In the genomic region with DNA sequence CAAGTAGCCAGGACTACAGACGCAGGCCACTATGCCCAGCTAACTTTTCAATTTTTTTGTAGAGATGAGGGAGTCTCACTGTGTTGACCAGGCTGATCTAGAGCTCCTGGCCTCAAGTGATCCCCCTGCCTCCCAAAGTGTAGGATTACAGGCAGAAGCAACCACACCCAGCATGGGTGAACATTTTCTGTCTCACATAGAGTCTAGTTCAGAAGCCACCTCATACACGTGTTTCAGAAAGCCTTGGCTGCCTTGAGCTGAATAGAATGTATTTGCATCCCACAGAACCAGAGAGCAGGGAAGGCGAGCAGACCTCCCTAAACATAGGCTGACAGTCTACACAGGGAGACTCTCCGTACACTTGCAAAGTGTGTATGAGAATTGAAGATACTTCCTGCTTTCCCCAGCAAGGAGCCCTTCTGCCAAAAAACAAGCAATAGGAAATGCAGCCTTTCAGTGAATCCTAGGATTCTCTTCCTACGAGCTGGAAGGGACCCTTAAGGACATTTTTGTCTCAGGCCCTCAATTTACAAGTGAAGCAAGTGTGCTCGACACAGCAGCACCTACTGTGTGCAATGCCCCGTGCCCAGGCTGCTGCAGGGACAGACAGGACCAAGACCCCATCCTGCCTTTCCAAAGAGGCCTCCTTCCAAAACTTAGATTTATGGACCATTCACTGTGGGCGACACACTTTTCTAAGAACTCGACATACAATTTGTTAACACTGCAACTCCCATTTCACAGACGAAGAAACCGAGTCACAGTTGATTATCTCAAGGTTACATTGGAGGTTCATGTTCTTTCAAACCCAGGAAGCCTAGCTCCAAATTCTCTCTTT, we compare ENCODE assay signal across 12 cellular contexts. TPM values are rescaled to one million over a fixed set of nuclear protein-coding genes. Genes with fewer than 3 reads are reported as not detected.
DNase-seq lines count a peak whose midpoint lies in the region; TF ChIP-seq lines count a peak whose summit lies in the region.
"Had no signal": no experiment of that assay in that cellular context is flagged by ENCODE, and none has a peak within 500 bp of the region (broad histone marks: within the 10 kb centered on the region; RNA-seq: fewer than 3 reads in every experiment).

No MANE protein-coding gene starts in this region.

- peak overlapping the region in 1 of 2 experiments; percentile 40 for H3K4ac ChIP-seq in mesenchymal stem cell (ENCODE audit: low read depth in 1 of 2, low read length in 2 of 2)

- H3K27me3 ChIP-seq in mesenchymal stem cell (ENCODE audit: control insufficient read depth in 1 of 2, insufficient read depth in 1 of 2, low read length in 2 of 2) (no peaks in the 10 kb centered on the region), SJCRH30 (no peaks in the 10 kb centered on the region), Peyer's patch (no peaks in the 10 kb centered on the region)

- H2BK15ac ChIP-seq in mesenchymal stem cell (ENCODE audit: low read depth, poor library complexity, severe bottlenecking), result peak overlapping the region; percentile 34

- peaks cover 35% of the 10 kb centered on the region for H3K4me1 ChIP-seq in mesenchymal stem cell (ENCODE audit: control insufficient read depth, insufficient read depth, low read depth, low read length)
- H3K4me1 ChIP-seq in SJCRH30, result peaks cover 20% of the 10 kb centered on the region
- H3K4me1 ChIP-seq in Peyer's patch, result peaks cover 0 to 8% (median 0%) of the 10 kb centered on the region in 4 donors

- H3K36me3 Mint-ChIP-seq in chondrocyte (ENCODE audit: low read depth) (peaks cover 8% of the 10 kb centered on the region), type B pancreatic cell (peaks cover 4% of the 10 kb centered on the region)

- peak overlapping the region; percentile 40 for H4K91ac ChIP-seq in mesenchymal stem cell (ENCODE audit: low read length)

- H3K9me3 ChIP-seq in mesenchymal stem cell (ENCODE audit: control insufficient read depth, low read length) (no peaks in the 10 kb centered on the region), SJCRH30 (replicated peaks) (no peaks in the 10 kb centered on the region), Peyer's patch (no peaks in the 10 kb centered on the region)

- H3K4me3 ChIP-seq in mesenchymal stem cell (ENCODE audit: insufficient read depth in 1 of 2, low read depth in 1 of 2, low read length in 2 of 2) (no peak overlapping the region), SJCRH30 (no peak overlapping the region), Peyer's patch (no peak overlapping the region)

- H3K36me3 ChIP-seq in mesenchymal stem cell (ENCODE audit: control insufficient read depth in 1 of 2, insufficient read depth in 2 of 2, low read depth in 1 of 2, low read length in 2 of 2) (peaks cover 0 to 5% of the 10 kb centered on the region in 2 experiments), SJCRH30 (no peaks in the 10 kb centered on the region), Peyer's patch (no peaks in the 10 kb centered on the region)

- no peak overlapping the region for H3K23ac ChIP-seq in mesenchymal stem cell (ENCODE audit: low read length in 2 of 2)

- H3K9ac ChIP-seq in mesenchymal stem cell (ENCODE audit: low read length), result no peak overlapping the region

- H3K9me3 Mint-ChIP-seq in chondrocyte (ENCODE audit: low read depth), result no peaks in the 10 kb centered on the region
- H3K9me3 Mint-ChIP-seq in type B pancreatic cell, result no peaks in the 10 kb centered on the region
- H3K9me3 Mint-ChIP-seq: activated T-helper 17 cell treated with anti-CD3 and anti-CD28 coated beads, Interleukin-2, amount 50 U/mL, for 72 hours; T-helper 1 cell treated with Interleukin-12 subunit alpha and Interleukin-12 subunit beta and Interleukin-4 antibody, amounts not matched to agents 30 μg/mL and 1 μg/mL, for 36 hours had no signal

- H3K4me2 ChIP-seq in mesenchymal stem cell (ENCODE audit: low read length, poor library complexity, severe bottlenecking), result no peak overlapping the region

- 84% methylated on average over 11 of the region's 11 CpGs for WGBS in mesenchymal stem cell

- no peak overlapping the region for H2AFZ ChIP-seq in mesenchymal stem cell (ENCODE audit: low read depth, low read length)

- peaks cover 22% of the 10 kb centered on the region for H3K79me1 ChIP-seq in mesenchymal stem cell (replicated peaks; ENCODE audit: low read length, poor library complexity, severe bottlenecking)

- peak overlapping the region; percentile 83 for H3K27ac Mint-ChIP-seq in chondrocyte (ENCODE audit: unreplicated experiment)
- no peak overlapping the region for H3K27ac Mint-ChIP-seq in type B pancreatic cell
- H3K27ac Mint-ChIP-seq: activated T-helper 17 cell treated with anti-CD3 and anti-CD28 coated beads, Interleukin-2, amount 50 U/mL, for 72 hours; T-helper 1 cell treated with Interleukin-12 subunit alpha and Interleukin-12 subunit beta and Interleukin-4 antibody, amounts not matched to agents 30 μg/mL and 1 μg/mL, for 36 hours had no signal

- H3K4me3 Mint-ChIP-seq in chondrocyte (ENCODE audit: unreplicated experiment), result peak overlapping the region; percentile 37
- no peak overlapping the region for H3K4me3 Mint-ChIP-seq in type B pancreatic cell
- H3K4me3 Mint-ChIP-seq: activated T-helper 17 cell treated with anti-CD3 and anti-CD28 coated beads, Interleukin-2, amount 50 U/mL, for 72 hours; T-helper 1 cell treated with Interleukin-12 subunit alpha and Interleukin-12 subunit beta and Interleukin-4 antibody, amounts not matched to agents 30 μg/mL and 1 μg/mL, for 36 hours had no signal

- no peak overlapping the region for H2BK5ac ChIP-seq in mesenchymal stem cell (ENCODE audit: low read depth, low read length, poor library complexity, severe bottlenecking)

- no peak for TF ChIP-seq POLR2A in Peyer's patch (IDR thresholded peaks at IDR 0.05)

- H3K27ac ChIP-seq in mesenchymal stem cell (ENCODE audit: low read length, poor library complexity, severe bottlenecking) (peak overlapping the region; percentile 21), SJCRH30 (no peak overlapping the region), Peyer's patch (peak overlapping the region in 1 of 4 donors; percentile 28), substantia nigra (ENCODE audit: low read depth, low read length, poor library complexity, severe bottlenecking) (no peak overlapping the region)
- H3K27ac ChIP-seq: HL-60 had no signal

- TF ChIP-seq CTCF in chondrocyte (IDR thresholded peaks at IDR 0.05) (peak; percentile 53), type B pancreatic cell (conservative IDR thresholded peaks at IDR 0.05) (peak; percentile 17), Peyer's patch (IDR thresholded peaks at IDR 0.05) (no peak)

- peak overlapping the region; percentile 1 to 29 for H3K18ac ChIP-seq in mesenchymal stem cell (ENCODE audit: low read depth in 1 of 2, low read length in 2 of 2)

- H3K14ac ChIP-seq in mesenchymal stem cell (ENCODE audit: low read length in 2 of 2), result no peak overlapping the region

- H3K4me1 Mint-ChIP-seq in chondrocyte (ENCODE audit: low read depth), result peaks cover 100% of the 10 kb centered on the region
- peaks cover 57% of the 10 kb centered on the region for H3K4me1 Mint-ChIP-seq in type B pancreatic cell (ENCODE audit: unreplicated experiment)
- H3K4me1 Mint-ChIP-seq: activated T-helper 17 cell treated with anti-CD3 and anti-CD28 coated beads, Interleukin-2, amount 50 U/mL, for 72 hours had no signal

- peak overlapping the region; percentile 66 for H4K8ac ChIP-seq in mesenchymal stem cell (ENCODE audit: low read length)

- peak; percentile 37 to 55 for DNase-seq in NCI-H526 (lab: John Stamatoyannopoulos, UW)
- DNase-seq in NCI-H526 treated with DMSO at 0.1 percent for 48 hours (lab: John Stamatoyannopoulos, UW), result no peak
- no peak for DNase-seq in chondrocyte (ENCODE audit: low spot score)
- DNase-seq in mesenchymal stem cell, result peak; percentile 50
- DNase-seq in type B pancreatic cell (ENCODE audit: extremely low spot score, unreplicated experiment), result no peak
- DNase-seq in SJCRH30, result no peak
- DNase-seq in Peyer's patch, result no peak
- DNase-seq in substantia nigra (lab: John Stamatoyannopoulos, UW), result no peak
- DNase-seq: activated CD4-positive, alpha-beta T cell treated with anti-CD3 and anti-CD28 coated beads for 48 hours had no signal

- H2AK5ac ChIP-seq in mesenchymal stem cell (ENCODE audit: low read length, severe bottlenecking), result peak overlapping the region; percentile 65

- no peak overlapping the region for H2BK120ac ChIP-seq in mesenchymal stem cell (ENCODE audit: low read depth, low read length)

- peak overlapping the region in 1 of 2 experiments; percentile 59 for H2BK12ac ChIP-seq in mesenchymal stem cell (ENCODE audit: low read length in 2 of 2)

- H3K27me3 Mint-ChIP-seq in chondrocyte (ENCODE audit: low read depth), result no peaks in the 10 kb centered on the region
- H3K27me3 Mint-ChIP-seq in type B pancreatic cell, result peaks cover 17% of the 10 kb centered on the region

RNA-seq across cellular contexts. Expression of a gene that starts 11.2 kb away (rescaled TPM):
- total RNA-seq in chondrocyte (78.1 to 81.4 TPM (median 78.5 TPM) in 3 replicates), type B pancreatic cell (ENCODE audit: low replicate concordance) (6.5 and 8.1 TPM in 2 replicates), Peyer's patch (1 to 10 TPM; 2.1 to 7.7 (median 4.6) TPM)
- polyA plus RNA-seq in mesenchymal stem cell (2013, experiment 1 of 2), result 8.2 TPM
- polyA plus RNA-seq in mesenchymal stem cell (2013, experiment 2 of 2), result 7.9 TPM
- 4.0 and 4.4 TPM in 2 replicates for total RNA-seq in SJCRH30 (2014; rRNA removed; shearing (Covaris generic))
- total RNA-seq: activated T-helper 17 cell treated with anti-CD3 and anti-CD28 coated beads, Interleukin-2, amount 50 U/mL, for 72 hours had no signal

Comparison
In these comparisons a context has a peak if more than half of its experiments do, and no peak if none do; other contexts are left out.
1. DNase-seq: peak in NCI-H526 (2 of 2) and mesenchymal stem cell (single experiment); none in NCI-H526 treated with DMSO at 0.1 percent for 48 hours (single experiment), chondrocyte (single experiment), type B pancreatic cell (single experiment), SJCRH30 (0 of 2), Peyer's patch (0 of 3) and substantia nigra (0 of 49).
2. CTCF ChIP-seq: peak in chondrocyte (single experiment) and type B pancreatic cell (single experiment); none in Peyer's patch (0 of 6).